Comparison of ENCODE assay signal across 24 cellular contexts in the genomic region with DNA sequence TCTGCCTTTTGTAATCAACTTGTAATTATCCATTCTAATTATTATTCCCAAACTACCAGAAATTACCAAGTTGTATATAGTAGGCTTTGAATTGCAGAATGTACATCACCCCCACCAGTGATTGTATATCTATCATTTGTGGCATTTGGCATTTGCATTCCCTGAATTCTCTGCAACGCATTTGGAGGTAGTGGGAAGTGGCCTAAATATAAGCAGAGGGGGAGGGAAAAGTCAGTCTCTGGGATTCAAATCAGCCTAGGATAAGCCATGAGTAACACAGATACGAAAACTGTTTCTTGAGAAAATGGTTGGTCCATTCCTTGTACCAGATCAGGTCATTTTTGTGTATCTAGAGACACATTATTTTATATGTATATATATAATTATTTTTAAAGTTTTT. TPM values are rescaled to one million over a fixed set of nuclear protein-coding genes. Genes with fewer than 3 reads are reported as not detected.
"Had no signal": no experiment of that assay in that cellular context is flagged by ENCODE, and none has a peak within 500 bp of the region (broad histone marks: within the 10 kb centered on the region; RNA-seq: fewer than 3 reads in every experiment).

No MANE protein-coding gene starts in this region.

- DNase-seq: activated naive CD4-positive, alpha-beta T cell; activated T-cell treated with anti-CD3 and anti-CD28 coated beads, Interleukin-2, amount 50 U/mL, for 24 hours; adrenal gland; erythroblast; foreskin melanocyte; immature natural killer cell; left lung; nephron progenitor cell; nucleus accumbens; stimulated activated CD4-positive, alpha-beta T cell treated with anti-CD3 and anti-CD28 coated beads, Interleukin-15, amount 100 ng/mL, for 24 hours; stimulated activated CD4-positive, alpha-beta T cell treated with anti-CD3 and anti-CD28 coated beads, Interleukin-2, amount 100 ng/mL, for 48 hours; stimulated activated CD8-positive, alpha-beta memory T cell treated with anti-CD3 and anti-CD28 coated beads, Interleukin-4, amount 100 ng/mL, for 48 hours; stimulated activated naive B cell treated with anti-CD40 and anti-IgM and Interleukin-4, amounts not matched to agents 10 μg/mL and 1 μg/mL and 100 μg/mL, for 72 hours; T1000; transverse colon; uterus had no signal

- H3K4me1 Mint-ChIP-seq: immature natural killer cell; nephron progenitor cell; stimulated activated naive B cell treated with anti-CD40 and anti-IgM and Interleukin-4, amounts not matched to agents 10 μg/mL and 1 μg/mL and 100 μg/mL, for 72 hours had no signal

- H3K27ac ChIP-seq: adrenal gland, hepatocyte, left lung, transverse colon, uterus had no signal

- H3K4me3 Mint-ChIP-seq: activated naive CD8-positive, alpha-beta T cell; activated T-cell treated with anti-CD3 and anti-CD28 coated beads, Interleukin-2, amount 50 U/mL, for 24 hours; immature natural killer cell; nephron progenitor cell; stimulated activated naive B cell treated with anti-CD40 and anti-IgM and Interleukin-4, amounts not matched to agents 10 μg/mL and 1 μg/mL and 100 μg/mL, for 72 hours; T-helper 1 cell treated with Interleukin-12 subunit alpha and Interleukin-12 subunit beta and Interleukin-4 antibody, amounts not matched to agents 30 μg/mL and 1 μg/mL, for 36 hours; WTC11 had no signal

- H3K27me3 ChIP-seq: adrenal gland, hepatocyte, left lung, transverse colon, uterus had no signal

- FAIRE-seq: endometrium had no signal

- ATAC-seq: left lung; sciatic nerve; stimulated activated naive B cell treated with anti-CD40 and anti-IgM and Interleukin-4, amounts not matched to agents 10 μg/mL and 1 μg/mL and 100 μg/mL, for 72 hours; WTC11 had no signal

- H3K27ac Mint-ChIP-seq: activated naive CD8-positive, alpha-beta T cell; activated T-cell treated with anti-CD3 and anti-CD28 coated beads, Interleukin-2, amount 50 U/mL, for 24 hours; activated T-helper 2 cell treated with anti-CD3 and anti-CD28 coated beads, Interferon-gamma antibody, Interleukin-2, Interleukin-4, amounts not matched to agents 10 μg/mL and 5 μg/mL and 100 μg/mL, durations not matched to agents 14 hours and 24 hours and 36 hours; immature natural killer cell; nephron progenitor cell; stimulated activated naive B cell treated with anti-CD40 and anti-IgM and Interleukin-4, amounts not matched to agents 10 μg/mL and 1 μg/mL and 100 μg/mL, for 72 hours; T-helper 1 cell treated with Interleukin-12 subunit alpha and Interleukin-12 subunit beta and Interleukin-4 antibody, amounts not matched to agents 30 μg/mL and 1 μg/mL, for 36 hours; WTC11 had no signal

- H2AFZ ChIP-seq: hepatocyte had no signal

- H3K4me1 ChIP-seq: adrenal gland, left lung, transverse colon, uterus had no signal

- H3K27me3 Mint-ChIP-seq: activated T-cell treated with anti-CD3 and anti-CD28 coated beads, Interleukin-2, amount 50 U/mL, for 24 hours had no signal

- H3K4me3 ChIP-seq: adrenal gland, hepatocyte, left lung, smooth muscle cell, transverse colon, uterus had no signal

- H3K9me3 Mint-ChIP-seq: activated T-cell treated with anti-CD3 and anti-CD28 coated beads, Interleukin-2, amount 50 U/mL, for 24 hours; activated T-helper 2 cell treated with anti-CD3 and anti-CD28 coated beads, Interferon-gamma antibody, Interleukin-2, Interleukin-4, amounts not matched to agents 10 μg/mL and 5 μg/mL and 100 μg/mL, durations not matched to agents 14 hours and 24 hours and 36 hours; immature natural killer cell; nephron progenitor cell; stimulated activated naive B cell treated with anti-CD40 and anti-IgM and Interleukin-4, amounts not matched to agents 10 μg/mL and 1 μg/mL and 100 μg/mL, for 72 hours; T-helper 1 cell treated with Interleukin-12 subunit alpha and Interleukin-12 subunit beta and Interleukin-4 antibody, amounts not matched to agents 30 μg/mL and 1 μg/mL, for 36 hours had no signal

- H3K36me3 ChIP-seq: adrenal gland, left lung, transverse colon, uterus had no signal

- H3K9me3 ChIP-seq: adrenal gland, left lung, transverse colon, uterus had no signal

- H3K36me3 Mint-ChIP-seq: WTC11 had no signal

- H3K79me2 ChIP-seq: hepatocyte had no signal

- H3K4me2 ChIP-seq: hepatocyte, smooth muscle cell had no signal

RNA-seq across cellular contexts. Expression of a gene that starts 37.2 kb away (rescaled TPM):
- total RNA-seq: smooth muscle cell had no signal
